Comparison of ENCODE assay signal across 8 cellular contexts in genomic region chr22:39520874-39521857, GRCh38. TPM values are rescaled to one million over a fixed set of nuclear protein-coding genes. Genes with fewer than 3 reads are reported as not detected.
DNase-seq lines count a peak whose midpoint lies in the region; ATAC-seq lines count a peak whose summit lies in the region.

No MANE protein-coding gene starts in this region.

- peaks cover 4% of the 10 kb centered on the region; the same call in 1 of the 2 replicates for H3K4me1 ChIP-seq in HUES64 (ENCODE audit: insufficient read depth, low read length)

- H3K4me3 ChIP-seq in HUES64 (ENCODE audit: low read length) = peak overlapping the region; percentile 91
- H3K4me3 ChIP-seq in skeletal muscle cell (ENCODE audit: low read depth, low read length) = peak overlapping the region; percentile 76

- 6% methylated on average over 55 of the region's 55 CpGs for WGBS in HUES64

- H3K9me3 ChIP-seq in HUES64 (ENCODE audit: insufficient read depth, low read depth, low read length) = no peaks in the 10 kb centered on the region

- peak overlapping the region; percentile 97 for H3K27ac ChIP-seq in HUES64 (ENCODE audit: low read depth, low read length)

- H3K9ac ChIP-seq in HUES64 (ENCODE audit: low read depth, low read length) = peak overlapping the region; percentile 100

- peaks cover 49% of the 10 kb centered on the region for H3K36me3 ChIP-seq in HUES64 (ENCODE audit: insufficient read depth, low read length)

- DNase-seq in CD1c-positive myeloid dendritic cell (ENCODE audit: extremely low spot score) = peak; percentile 93
- peak; percentile 56 for DNase-seq in T-helper 9 cell
- DNase-seq in astrocyte of the hippocampus (ENCODE audit: low read depth, low spot score) = peak; percentile 94
- peak in 40 of 51 donors; percentile 21 to 75 (median 52) for DNase-seq in hypothalamus (lab: John Stamatoyannopoulos, UW)
- DNase-seq in skeletal muscle cell (ENCODE audit: low read depth) = no peak

- H3K27me3 ChIP-seq in HUES64 (ENCODE audit: insufficient read depth, low read length) = peaks cover 17% of the 10 kb centered on the region; the same call in 1 of the 2 replicates

- ATAC-seq in GM19395 (IDR thresholded peaks at IDR 0.05; ENCODE audit: unreplicated experiment) = peak; percentile 21
- no peak for ATAC-seq in HG03469 (IDR thresholded peaks at IDR 0.05; ENCODE audit: unreplicated experiment)

RNA-seq across cellular contexts. Expression of gene ATF4, which starts 0.8 kb away (rescaled TPM):
- polyA plus RNA-seq in HUES64 (2013, experiment 1 of 2) = 352 TPM
- polyA plus RNA-seq in HUES64 (2013, experiment 2 of 2) = 363 TPM

RNA-seq across cellular contexts. Expression of gene RPS19BP1, which starts 11.4 kb away (rescaled TPM):
- polyA plus RNA-seq in HUES64 (2013, experiment 1 of 2) = 99.3 TPM
- polyA plus RNA-seq in HUES64 (2013, experiment 2 of 2) = 85.9 TPM

RNA-seq across cellular contexts. Expression of gene MIEF1, which starts 19.1 kb away (rescaled TPM):
- 24.8 TPM for polyA plus RNA-seq in HUES64 (2013, experiment 1 of 2)
- polyA plus RNA-seq in HUES64 (2013, experiment 2 of 2) = 23.8 TPM

RNA-seq across cellular contexts. Expression of gene CACNA1I, which starts 49.4 kb away (rescaled TPM):
- 0.30 TPM for polyA plus RNA-seq in HUES64 (2013, experiment 1 of 2)
- polyA plus RNA-seq in HUES64 (2013, experiment 2 of 2) = 0.38 TPM
